Comparison of ENCODE assay signal across 9 cellular contexts in genomic region chr6:53171605-53172467, GRCh38. TPM values are rescaled to one million over a fixed set of nuclear protein-coding genes. Genes with fewer than 3 reads are reported as not detected.
DNase-seq lines count a peak whose midpoint lies in the region; ATAC-seq and TF ChIP-seq lines count a peak whose summit lies in the region.
"Had no signal": no experiment of that assay in that cellular context is flagged by ENCODE, and none has a peak within 500 bp of the region (broad histone marks: within the 10 kb centered on the region; RNA-seq: fewer than 3 reads in every experiment).

No MANE protein-coding gene starts in this region.

- H3K4me3 ChIP-seq in HAP-1: no peak overlapping the region
- H3K4me3 ChIP-seq in MM.1S (ENCODE audit: low read length): no peak overlapping the region
- no peak overlapping the region for H3K4me3 ChIP-seq in SK-N-MC
- no peak overlapping the region for H3K4me3 ChIP-seq in upper lobe of left lung

- no peak overlapping the region for H2AFZ ChIP-seq in MM.1S (ENCODE audit: low read length)

- H4K20me1 ChIP-seq in MM.1S (ENCODE audit: insufficient read depth, low read length): no peaks in the 10 kb centered on the region

- H3K4me3 Mint-ChIP-seq in activated naive CD4-positive, alpha-beta T cell treated with anti-CD3 and anti-CD28 coated beads for 36 hours: no peak overlapping the region
- no peak overlapping the region for H3K4me3 Mint-ChIP-seq in glutamatergic neuron (ENCODE audit: unreplicated experiment)

- CTCF ChIA-PET in activated naive CD4-positive, alpha-beta T cell treated with anti-CD3 and anti-CD28 coated beads for 36 hours (lab: Charles Lee): interaction anchor here (0.5 to 6.0 kb wide), 49 partner anchors 9 to 558 kb away, joined by 3 to 93 read pairs (median 4); no protein-coding TSS in a partner anchor

- H3K27ac ChIP-seq in MM.1S (ENCODE audit: low read length) (no peak overlapping the region), SK-N-MC (no peak overlapping the region), upper lobe of left lung (no peak overlapping the region)

- H3K79me2 ChIP-seq in MM.1S (ENCODE audit: low read length): no peaks in the 10 kb centered on the region

- peak; percentile 100 for TF ChIP-seq CTCF in MM.1S (IDR thresholded peaks at IDR 0.05; ENCODE audit: low read length)
- TF ChIP-seq CTCF in glutamatergic neuron (IDR thresholded peaks at IDR 0.05; ENCODE audit: partially characterized antibody, unreplicated experiment): peak; percentile 100
- TF ChIP-seq CTCF in upper lobe of left lung (IDR thresholded peaks at IDR 0.05): peak; percentile 100

- no peak for TF ChIP-seq POLR2A in upper lobe of left lung (IDR thresholded peaks at IDR 0.05)

- no peaks in the 10 kb centered on the region for H3K36me3 Mint-ChIP-seq in activated naive CD4-positive, alpha-beta T cell treated with anti-CD3 and anti-CD28 coated beads for 36 hours (ENCODE audit: low read depth)
- H3K36me3 Mint-ChIP-seq in glutamatergic neuron (ENCODE audit: unreplicated experiment): no peaks in the 10 kb centered on the region

- no peaks in the 10 kb centered on the region for H3K9me3 Mint-ChIP-seq in activated naive CD4-positive, alpha-beta T cell treated with anti-CD3 and anti-CD28 coated beads for 36 hours
- H3K9me3 Mint-ChIP-seq in glutamatergic neuron (ENCODE audit: unreplicated experiment): no peaks in the 10 kb centered on the region

- no peaks in the 10 kb centered on the region for H3F3A ChIP-seq in MM.1S (ENCODE audit: insufficient read depth, low read length)

- in situ Hi-C loops in HAP-1 (cut with MboI; ENCODE audit: low sequenced_read_pairs): loop anchor here (5.0 to 25.0 kb wide), 3 partner anchors 265 to 490 kb away; partner anchors contain the start of gene KLHL31

- intact Hi-C loops in activated naive CD4-positive, alpha-beta T cell treated with anti-CD3 and anti-CD28 coated beads for 36 hours (cut with micrococcal nuclease): loop anchor here (1.0 kb wide), 6 partner anchors 68 to 556 kb away; no protein-coding TSS in a partner anchor

- H3K27me3 ChIP-seq in HAP-1 (ENCODE audit: low read depth): no peaks in the 10 kb centered on the region
- H3K27me3 ChIP-seq in MM.1S (replicated peaks; ENCODE audit: insufficient read depth, low read length): no peaks in the 10 kb centered on the region
- H3K27me3 ChIP-seq in upper lobe of left lung: no peaks in the 10 kb centered on the region

- DNase-seq in GM04504 (ENCODE audit: low read depth): peak; percentile 58
- DNase-seq in HAP-1 (ENCODE audit: low spot score in 2 of 2): peak; percentile 68 to 92
- DNase-seq in MM.1S: peak; percentile 75
- DNase-seq in SK-N-MC (ENCODE audit: low read depth, low spot score): peak; percentile 44
- peak; percentile 93 for DNase-seq in activated naive CD4-positive, alpha-beta T cell treated with anti-CD3 and anti-CD28 coated beads for 36 hours
- peak; percentile 94 for DNase-seq in glutamatergic neuron
- DNase-seq in pons (ENCODE audit: low spot score): peak; percentile 83
- DNase-seq in upper lobe of left lung: peak; percentile 93 to 96

- H3K27ac Mint-ChIP-seq in activated naive CD4-positive, alpha-beta T cell treated with anti-CD3 and anti-CD28 coated beads for 36 hours: no peak overlapping the region
- H3K27ac Mint-ChIP-seq in glutamatergic neuron (ENCODE audit: unreplicated experiment): no peak overlapping the region

- H3K36me3 ChIP-seq in HAP-1 (replicated peaks) (no peaks in the 10 kb centered on the region), MM.1S (replicated peaks; ENCODE audit: insufficient read depth, low read length) (no peaks in the 10 kb centered on the region), SK-N-MC (ENCODE audit: insufficient read depth, low read length) (no peaks in the 10 kb centered on the region), upper lobe of left lung (no peaks in the 10 kb centered on the region)

- H3K4me2 ChIP-seq in MM.1S (ENCODE audit: low read depth, low read length): no peak overlapping the region

- no peaks in the 10 kb centered on the region for H3K4me1 Mint-ChIP-seq in activated naive CD4-positive, alpha-beta T cell treated with anti-CD3 and anti-CD28 coated beads for 36 hours (ENCODE audit: low read depth)
- H3K4me1 Mint-ChIP-seq in glutamatergic neuron (ENCODE audit: low read depth, unreplicated experiment): no peaks in the 10 kb centered on the region

- H3K9me2 ChIP-seq in MM.1S (replicated peaks; ENCODE audit: insufficient read depth, low read length): no peaks in the 10 kb centered on the region

- peak; percentile 99 to 100 for ATAC-seq in upper lobe of left lung (ENCODE audit: low FRiP score in 2 of 2)

- no peaks in the 10 kb centered on the region for H3K9me3 ChIP-seq in HAP-1
- H3K9me3 ChIP-seq in MM.1S (replicated peaks; ENCODE audit: insufficient read depth, low read length): no peaks in the 10 kb centered on the region
- H3K9me3 ChIP-seq in SK-N-MC (ENCODE audit: low read depth, low read length): no peaks in the 10 kb centered on the region
- H3K9me3 ChIP-seq in upper lobe of left lung: no peaks in the 10 kb centered on the region

- TF ChIP-seq EP300 in upper lobe of left lung (IDR thresholded peaks at IDR 0.05): no peak

- no peaks in the 10 kb centered on the region for H3K27me3 Mint-ChIP-seq in activated naive CD4-positive, alpha-beta T cell treated with anti-CD3 and anti-CD28 coated beads for 36 hours (ENCODE audit: low read depth)
- H3K27me3 Mint-ChIP-seq in glutamatergic neuron (ENCODE audit: unreplicated experiment): no peaks in the 10 kb centered on the region

- H3K4me1 ChIP-seq in HAP-1: no peaks in the 10 kb centered on the region
- no peaks in the 10 kb centered on the region for H3K4me1 ChIP-seq in MM.1S (ENCODE audit: low read length)
- H3K4me1 ChIP-seq in upper lobe of left lung: no peaks in the 10 kb centered on the region

- 53% methylated on average over 20 of the region's 20 CpGs for WGBS in upper lobe of left lung, 2 donors

- H3K9ac ChIP-seq in MM.1S (ENCODE audit: low read length) (no peak overlapping the region), SK-N-MC (ENCODE audit: insufficient read length) (no peak overlapping the region)

RNA-seq across cellular contexts. Expression of gene GCM1, which starts 23.2 kb away (rescaled TPM):
- under 1 TPM in 1 of 2 experiments, not detected in 1; 0.10 TPM for total RNA-seq in activated naive CD4-positive, alpha-beta T cell treated with anti-CD3 and anti-CD28 coated beads for 36 hours
- total RNA-seq in glutamatergic neuron (ENCODE audit: unreplicated experiment) (not detected), upper lobe of left lung (under 1 TPM in 2 of 6 donors, not detected in 4; 0.20 to 0.22 TPM)
- total RNA-seq: urinary bladder had no signal

Comparison
In these comparisons a context has a peak if more than half of its experiments do, and no peak if none do; other contexts are left out.
1. DNase-seq: peak in every context shown above with its lines; median percentile 94 in upper lobe of left lung; 94 in glutamatergic neuron; 93 in activated naive CD4-positive, alpha-beta T cell treated with anti-CD3 and anti-CD28 coated beads for 36 hours; 83 in pons; 80 in HAP-1; 75 in MM.1S; 58 in GM04504; 44 in SK-N-MC.